In the genomic region with DNA sequence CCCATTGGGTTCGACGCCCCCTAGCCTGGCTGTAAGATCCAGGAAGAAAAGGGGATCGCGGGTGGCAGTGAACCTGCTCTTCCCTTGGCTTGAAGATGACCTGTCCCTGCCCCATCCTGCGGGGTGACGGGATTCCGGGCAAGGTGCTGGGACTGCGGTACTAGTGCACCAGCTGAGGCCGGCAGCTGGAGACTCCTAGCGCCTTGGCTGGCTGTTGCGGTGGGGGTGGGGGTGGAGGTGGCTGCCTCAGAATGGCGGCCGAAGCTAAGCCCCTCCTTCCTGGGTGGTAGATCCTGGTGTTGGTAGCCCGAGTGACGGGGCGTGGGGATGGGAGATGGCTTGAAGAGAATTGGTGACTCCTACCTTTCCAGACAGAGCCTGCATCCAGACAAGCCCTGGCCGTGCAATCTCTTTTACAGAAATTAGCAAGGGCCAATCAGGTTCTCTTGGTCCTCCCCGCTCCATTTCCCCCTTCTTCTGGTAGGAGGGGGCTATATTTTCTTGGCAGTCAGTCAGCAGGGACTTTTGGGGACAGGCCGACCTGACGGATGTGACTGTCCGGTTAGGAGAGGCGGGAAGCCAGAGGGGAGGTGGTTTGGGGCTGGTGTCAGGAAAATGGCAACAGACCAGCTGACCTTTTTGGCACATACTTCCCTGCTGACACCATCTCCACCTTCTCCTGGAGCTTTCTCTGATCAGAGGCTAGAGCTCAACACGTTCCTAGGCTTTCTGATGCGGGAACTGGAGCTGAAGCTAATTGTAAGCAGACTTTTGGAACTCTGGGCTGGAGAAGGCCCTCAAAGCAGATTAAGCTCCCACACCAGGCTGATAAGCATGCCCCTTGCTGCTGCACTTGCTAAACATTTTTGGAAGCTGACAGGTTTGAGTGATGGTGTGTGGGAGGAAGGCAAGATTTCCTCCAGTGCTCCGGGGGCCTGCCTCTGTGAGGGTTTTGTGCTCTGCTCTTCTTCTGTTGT, we compare ENCODE assay signal across 8 cellular contexts. TPM values are rescaled to one million over a fixed set of nuclear protein-coding genes. Genes with fewer than 3 reads are reported as not detected.
DNase-seq lines count a peak whose midpoint lies in the region; ATAC-seq and TF ChIP-seq lines count a peak whose summit lies in the region.

No MANE protein-coding gene starts in this region.

- WGBS in iPS DF 6.9 (ENCODE audit: insufficient coverage, insufficient read length), result no CpG with 5 or more reads among the region's 25 CpGs

- H3K36me3 ChIP-seq in ascending aorta (no peaks in the 10 kb centered on the region), iPS DF 6.9 (ENCODE audit: control insufficient read depth, insufficient read depth, low read length) (no peaks in the 10 kb centered on the region)

- H3K4me3 ChIP-seq in ascending aorta, result peak overlapping the region; percentile 92 to 98
- peak overlapping the region; percentile 29; the same call in 1 of the 2 replicates for H3K4me3 ChIP-seq in iPS DF 6.9 (ENCODE audit: low read length)
- H3K4me3 ChIP-seq in skeletal muscle cell (ENCODE audit: low read depth, low read length), result peak overlapping the region; percentile 68

- H3K9me3 Mint-ChIP-seq in stimulated activated naive CD8-positive, alpha-beta T cell treated with anti-CD3 and anti-CD28 coated beads, Interleukin-15, Interleukin-2, amounts not matched to agents 100 ng/mL and 50 ng/mL, for 24 hours, result no peaks in the 10 kb centered on the region

- H3K27me3 ChIP-seq in ascending aorta, result no peaks in the 10 kb centered on the region
- H3K27me3 ChIP-seq in iPS DF 6.9 (ENCODE audit: control insufficient read depth, insufficient read depth, low read length), result peaks cover 21% of the 10 kb centered on the region

- H3K36me3 Mint-ChIP-seq in stimulated activated naive CD8-positive, alpha-beta T cell treated with anti-CD3 and anti-CD28 coated beads, Interleukin-15, Interleukin-2, amounts not matched to agents 100 ng/mL and 50 ng/mL, for 24 hours (ENCODE audit: low read depth), result no peaks in the 10 kb centered on the region

- peaks cover 31% of the 10 kb centered on the region for H3K4me1 Mint-ChIP-seq in stimulated activated naive CD8-positive, alpha-beta T cell treated with anti-CD3 and anti-CD28 coated beads, Interleukin-15, Interleukin-2, amounts not matched to agents 100 ng/mL and 50 ng/mL, for 24 hours (ENCODE audit: low read depth)

- H3K9me3 ChIP-seq in ascending aorta (no peaks in the 10 kb centered on the region), iPS DF 6.9 (ENCODE audit: control insufficient read depth, insufficient read depth, low read length) (no peaks in the 10 kb centered on the region)

- peaks cover 0 to 20% of the 10 kb centered on the region in 2 donors for H3K4me1 ChIP-seq in ascending aorta
- peaks cover 3% of the 10 kb centered on the region; the same call in 1 of the 2 replicates for H3K4me1 ChIP-seq in iPS DF 6.9 (ENCODE audit: control insufficient read depth, insufficient read depth, low read length)

- no peak for TF ChIP-seq CTCF in ascending aorta (IDR thresholded peaks at IDR 0.05)

- H3K27ac Mint-ChIP-seq in stimulated activated naive CD8-positive, alpha-beta T cell treated with anti-CD3 and anti-CD28 coated beads, Interleukin-15, Interleukin-2, amounts not matched to agents 100 ng/mL and 50 ng/mL, for 24 hours, result no peak overlapping the region

- peaks cover 46% of the 10 kb centered on the region for H3K27me3 Mint-ChIP-seq in stimulated activated naive CD8-positive, alpha-beta T cell treated with anti-CD3 and anti-CD28 coated beads, Interleukin-15, Interleukin-2, amounts not matched to agents 100 ng/mL and 50 ng/mL, for 24 hours

- no peak for ATAC-seq in stimulated activated naive CD8-positive, alpha-beta T cell treated with anti-CD3 and anti-CD28 coated beads, Interleukin-15, Interleukin-2, amounts not matched to agents 100 U/mL and 50 U/mL, for 24 hours
- no peak for ATAC-seq in GM21737 (IDR thresholded peaks at IDR 0.05; ENCODE audit: unreplicated experiment)

- intact Hi-C loops in ascending aorta (cut with DNase I), result loop anchor here (1.0 to 5.0 kb wide), 4 partner anchors 11 to 150 kb away; no protein-coding TSS in a partner anchor

- DNase-seq in stimulated activated naive CD8-positive, alpha-beta T cell treated with anti-CD3 and anti-CD28 coated beads, Interleukin-15, Interleukin-2, amounts not matched to agents 100 U/mL and 50 U/mL, for 24 hours, result no peak
- DNase-seq in ascending aorta (ENCODE audit: low spot score in 2 of 2), result peak; percentile 59 to 92
- no peak for DNase-seq in iPS DF 6.9 (ENCODE audit: low read depth, low spot score)
- no peak for DNase-seq in skeletal muscle cell (ENCODE audit: low read depth)
- DNase-seq in NCI-H1417 (lab: John Stamatoyannopoulos, UW), result no peak
- no peak for DNase-seq in NCI-H128 (lab: John Stamatoyannopoulos, UW; ENCODE audit: unreplicated experiment)

- H3K4me3 Mint-ChIP-seq in stimulated activated naive CD8-positive, alpha-beta T cell treated with anti-CD3 and anti-CD28 coated beads, Interleukin-15, Interleukin-2, amounts not matched to agents 100 ng/mL and 50 ng/mL, for 24 hours, result peak overlapping the region; percentile 74

- H3K27ac ChIP-seq in ascending aorta (peak overlapping the region; percentile 97 to 98), iPS DF 6.9 (ENCODE audit: low read length) (no peak overlapping the region)

RNA-seq across cellular contexts. Expression of a gene that starts 2.0 kb away (rescaled TPM):
- total RNA-seq in ascending aorta, result 62.6 TPM

Comparison
In these comparisons a context has a peak if more than half of its experiments do, and no peak if none do; other contexts are left out.
1. DNase-seq: peak in ascending aorta (2 of 2); none in stimulated activated naive CD8-positive, alpha-beta T cell treated with anti-CD3 and anti-CD28 coated beads, Interleukin-15, Interleukin-2, amounts not matched to agents 100 U/mL and 50 U/mL, for 24 hours (single experiment), iPS DF 6.9 (single experiment), skeletal muscle cell (single experiment), NCI-H1417 (0 of 3) and NCI-H128 (single experiment).
2. H3K4me3 ChIP-seq: peak in every context shown above with its lines; median percentile 95 in ascending aorta; 68 in skeletal muscle cell; 29 in iPS DF 6.9.